ENCODE assay signal across 28 cellular contexts in the genomic region with DNA sequence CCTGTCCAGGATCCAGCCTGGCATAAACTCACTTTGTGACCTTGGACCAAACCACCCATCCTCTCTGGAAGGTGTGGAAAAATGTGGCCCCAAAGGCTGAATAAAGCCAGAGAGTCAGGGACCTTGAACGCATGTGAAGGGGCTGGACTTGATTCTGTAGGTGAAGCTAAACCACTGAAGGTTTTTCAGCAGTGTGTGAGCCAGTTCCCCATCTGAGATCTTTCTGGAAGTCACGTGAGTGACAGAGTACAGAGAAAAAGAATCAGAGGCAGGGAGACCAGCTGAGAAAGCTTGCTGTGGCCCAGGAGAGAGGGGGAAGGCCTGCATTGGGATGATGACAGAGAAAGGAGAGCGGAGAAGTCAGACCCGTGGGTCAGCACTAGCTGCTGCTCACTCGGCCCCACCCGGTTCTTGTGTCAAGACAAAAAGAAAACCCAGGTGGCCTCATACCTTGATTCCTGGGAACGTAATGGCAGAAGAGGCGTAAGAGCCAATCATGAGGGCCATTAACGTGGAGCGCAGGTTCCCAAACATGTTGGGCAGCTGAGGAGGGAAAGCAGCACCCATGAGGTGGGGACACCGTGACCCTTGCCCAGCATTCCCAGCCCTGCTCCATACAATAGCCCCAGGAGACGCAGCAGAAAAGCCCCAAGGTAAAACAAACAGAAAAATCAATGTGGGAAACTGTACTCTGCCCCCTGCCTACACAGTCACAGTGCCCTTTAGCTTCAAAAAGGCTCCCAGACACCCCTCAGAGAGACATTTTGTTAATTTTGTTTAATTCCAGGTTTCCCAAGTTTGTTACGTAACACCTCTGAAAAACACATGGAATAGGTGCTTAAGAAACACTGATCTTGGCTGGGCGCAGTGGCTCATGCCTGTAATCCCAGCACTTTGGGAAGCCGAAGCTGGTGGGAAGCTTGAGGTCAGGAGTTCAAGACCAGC. TPM values are rescaled to one million over a fixed set of nuclear protein-coding genes. Genes with fewer than 3 reads are reported as not detected.
A peak's percentile ranks its signal among the peaks of the same experiment; 100 is the strongest.
DNase-seq lines count a peak whose midpoint lies in the region; ATAC-seq and TF ChIP-seq lines count a peak whose summit lies in the region.
"Had no signal": no experiment of that assay in that cellular context is flagged by ENCODE, and none has a peak within 500 bp of the region (broad histone marks: within the 10 kb centered on the region; RNA-seq: fewer than 3 reads in every experiment).

No MANE protein-coding gene starts in this region.

- H2AK9ac ChIP-seq in IMR-90 (replicated peaks; ENCODE audit: low read depth, low read length, poor library complexity): peak overlapping the region; percentile 15

- no peak overlapping the region for H3K23ac ChIP-seq in IMR-90 (ENCODE audit: low read depth, low read length)
- no peak overlapping the region for H3K23ac ChIP-seq in trophoblast cell (ENCODE audit: low read length)

- POLR2A ChIA-PET in IMR-90 (lab: Charles Lee; ENCODE audit: unreplicated experiment): interaction anchor here (0.5 kb wide), 1 partner anchor 107 kb away, joined by 3 read pairs; no protein-coding TSS in a partner anchor

- H2BK5ac ChIP-seq in IMR-90 (ENCODE audit: low read depth, low read length, poor library complexity, severe bottlenecking): no peak overlapping the region
- no peak overlapping the region for H2BK5ac ChIP-seq in trophoblast cell (ENCODE audit: low read depth, low read length, poor library complexity)

- H3K36me3 ChIP-seq in IMR-90 (ENCODE audit: control insufficient read depth, insufficient read depth, low read length) (peaks cover 31% of the 10 kb centered on the region), endodermal cell (ENCODE audit: control insufficient read depth, insufficient read depth, low read length) (no peaks in the 10 kb centered on the region), trophoblast cell (ENCODE audit: control insufficient read depth in 1 of 2, insufficient read depth in 2 of 2, low read length in 2 of 2) (no peaks in the 10 kb centered on the region)

- H3K79me2 ChIP-seq in trophoblast cell (ENCODE audit: control insufficient read depth, insufficient read depth, low read length, poor library complexity): no peaks in the 10 kb centered on the region

- H3K4me2 ChIP-seq in IMR-90 (ENCODE audit: low read depth, low read length): no peak overlapping the region
- H3K4me2 ChIP-seq in trophoblast cell (ENCODE audit: low read length): no peak overlapping the region

- H2AK5ac ChIP-seq in IMR-90 (ENCODE audit: low read depth, low read length) (no peak overlapping the region), trophoblast cell (ENCODE audit: low read length) (no peak overlapping the region)

- H3K14ac ChIP-seq in IMR-90 (replicated peaks; ENCODE audit: low read depth, low read length) (no peak overlapping the region), trophoblast cell (ENCODE audit: low read length) (no peak overlapping the region)

- H2BK12ac ChIP-seq in trophoblast cell (ENCODE audit: low read length): no peak overlapping the region

- no peak for ATAC-seq in IMR-90 (ENCODE audit: low read depth)
- ATAC-seq in HG02763 (IDR thresholded peaks at IDR 0.05; ENCODE audit: unreplicated experiment): no peak
- ATAC-seq in GM19324 (IDR thresholded peaks at IDR 0.05; ENCODE audit: low FRiP score, unreplicated experiment): no peak
- ATAC-seq: left ventricle myocardium superior, psoas muscle had no signal

- H3K4me1 Mint-ChIP-seq in endodermal cell: peaks cover 35% of the 10 kb centered on the region

- H3K9me3 ChIP-seq in IMR-90 (ENCODE audit: control insufficient read depth, insufficient read depth, low read length) (no peaks in the 10 kb centered on the region), endodermal cell (ENCODE audit: control insufficient read depth, low read length) (no peaks in the 10 kb centered on the region), trophoblast cell (ENCODE audit: insufficient read depth, low read depth, low read length) (peaks cover 2% of the 10 kb centered on the region)
- H3K9me3 ChIP-seq: psoas muscle, sigmoid colon, tibial nerve had no signal

- H3K4me1 ChIP-seq in IMR-90 (ENCODE audit: control insufficient read depth, insufficient read depth, low read length) (peaks cover 15% of the 10 kb centered on the region), endodermal cell (ENCODE audit: control insufficient read depth, insufficient read depth, low read length) (no peaks in the 10 kb centered on the region), trophoblast cell (ENCODE audit: control insufficient read depth in 1 of 2, insufficient read depth in 2 of 2, low read length in 2 of 2) (peaks cover 3 to 14% of the 10 kb centered on the region in 2 experiments)

- H2AFZ ChIP-seq in IMR-90 (replicated peaks; ENCODE audit: low read length, poor library complexity): peak overlapping the region; percentile 9
- H2AFZ ChIP-seq in trophoblast cell (ENCODE audit: insufficient read depth, low read length, poor library complexity): no peak overlapping the region
- H2AFZ ChIP-seq: GM23248 had no signal

- H3K4ac ChIP-seq in IMR-90 (ENCODE audit: low read depth, low read length): no peak overlapping the region
- no peak overlapping the region for H3K4ac ChIP-seq in trophoblast cell (ENCODE audit: low read depth, low read length)

- H3K27me3 ChIP-seq in IMR-90 (ENCODE audit: control insufficient read depth, insufficient read depth, low read length) (no peaks in the 10 kb centered on the region), endodermal cell (ENCODE audit: control insufficient read depth, insufficient read depth, low read length, poor library complexity, severe bottlenecking) (no peaks in the 10 kb centered on the region), trophoblast cell (ENCODE audit: insufficient read depth, low read length) (no peaks in the 10 kb centered on the region)
- H3K27me3 ChIP-seq: sigmoid colon, tibial nerve had no signal

- H3K27ac ChIP-seq in IMR-90 (ENCODE audit: insufficient read depth, low read length) (no peak overlapping the region), endodermal cell (ENCODE audit: low read depth, low read length) (no peak overlapping the region), trophoblast cell (ENCODE audit: low read depth, low read length) (no peak overlapping the region)
- H3K27ac ChIP-seq: GM23248, psoas muscle had no signal

- H4K12ac ChIP-seq in trophoblast cell (ENCODE audit: low read depth, low read length): no peak overlapping the region

- in situ Hi-C loops in IMR-90 (cut with MboI; ENCODE audit: low sequenced_read_pairs): loop anchor here (10.0 to 25.0 kb wide), 2 partner anchors 147 to 1015 kb away; a partner anchor contains a TSS

- H3K9me1 ChIP-seq in IMR-90 (ENCODE audit: insufficient read depth, low read length): peaks cover 10% of the 10 kb centered on the region; the same call in 1 of the 2 replicates

- H3K79me1 ChIP-seq in IMR-90 (ENCODE audit: low read depth in 1 of 2, low read length in 2 of 2): peaks cover 3 to 14% of the 10 kb centered on the region in 2 experiments; a peak in 2 of 4 replicates
- peaks cover 3% of the 10 kb centered on the region for H3K79me1 ChIP-seq in trophoblast cell (ENCODE audit: low read length)

- TF ChIP-seq POLR2A in IMR-90 (IDR thresholded peaks at IDR 0.05; ENCODE audit: low read depth, low read length): no peak

- no peak overlapping the region for H4K5ac ChIP-seq in IMR-90 (ENCODE audit: low read depth, low read length)

- dilution Hi-C loops in IMR-90 (cut with HindIII; ENCODE audit: low sequenced_read_pairs, unreplicated experiment): no loop called here

- H3K27ac Mint-ChIP-seq in endodermal cell: peak overlapping the region; percentile 35
- H3K27ac Mint-ChIP-seq: activated CD4-positive, alpha-beta memory T cell treated with anti-CD3 and anti-CD28 coated beads, Interleukin-2, amount 10 ng/mL, durations not matched to agents 7 days and 5 days; activated T-helper 2 cell treated with anti-CD3 and anti-CD28 coated beads, Interferon-gamma antibody, Interleukin-2, Interleukin-4, amounts not matched to agents 10 μg/mL and 5 μg/mL and 100 μg/mL, durations not matched to agents 14 hours and 24 hours and 36 hours had no signal

- no peak overlapping the region for H3K4me3 ChIP-seq in IMR-90 (ENCODE audit: insufficient read depth, low read depth, low read length)
- H3K4me3 ChIP-seq in endodermal cell (ENCODE audit: low read length): no peak overlapping the region
- H3K4me3 ChIP-seq in trophoblast cell (ENCODE audit: low read depth, low read length): no peak overlapping the region
- H3K4me3 ChIP-seq: GM23248, psoas muscle, sigmoid colon, tibial nerve had no signal

- no peak overlapping the region for H2BK15ac ChIP-seq in IMR-90 (ENCODE audit: low read depth, low read length)

- no peak overlapping the region for H3K4me3 Mint-ChIP-seq in endodermal cell
- H3K4me3 Mint-ChIP-seq: activated CD4-positive, alpha-beta memory T cell treated with anti-CD3 and anti-CD28 coated beads, Interleukin-2, amount 10 ng/mL, durations not matched to agents 7 days and 5 days had no signal

- H3K18ac ChIP-seq in IMR-90 (ENCODE audit: low read depth, low read length) (no peak overlapping the region), trophoblast cell (ENCODE audit: low read length) (no peak overlapping the region)

- CTCF ChIA-PET in IMR-90 (lab: Yijun Ruan, JAX): no interaction called here

- peaks cover 4% of the 10 kb centered on the region for H3K27me3 Mint-ChIP-seq in endodermal cell (ENCODE audit: insufficient read depth)
- H3K27me3 Mint-ChIP-seq: activated CD4-positive, alpha-beta memory T cell treated with anti-CD3 and anti-CD28 coated beads, Interleukin-2, amount 10 ng/mL, durations not matched to agents 7 days and 5 days had no signal

- no peak overlapping the region for H2BK20ac ChIP-seq in IMR-90 (ENCODE audit: low read depth, low read length)

- no peak overlapping the region for H3K56ac ChIP-seq in IMR-90 (ENCODE audit: extremely low read depth, insufficient read depth, low read length)

- no peak overlapping the region for H3K9ac ChIP-seq in IMR-90 (ENCODE audit: low read depth, low read length)
- H3K9ac ChIP-seq in endodermal cell (ENCODE audit: extremely low read depth, low read length, poor library complexity, severe bottlenecking): no peak overlapping the region
- no peak overlapping the region for H3K9ac ChIP-seq in trophoblast cell (ENCODE audit: low read length)
- H3K9ac ChIP-seq: GM23248 had no signal

- BruUV-seq in IMR-90 (replicated peaks; lab: Mats Ljungman, UMichigan): no TSS peak

- WGBS in IMR-90 (ENCODE audit: extremely low coverage in 2 of 2, insufficient read length in 1 of 2), 2 experiments: 86% methylated on average over 6 of the region's 15 CpGs; no CpG with 5 or more reads in 1 of the 2 experiments
- 90 to 96% methylated on average over 12 to 15 of the region's 15 CpGs for WGBS in endodermal cell (ENCODE audit: insufficient coverage in 1 of 2, insufficient read length in 1 of 2), 2 experiments
- WGBS in trophoblast cell (ENCODE audit: extremely low coverage, insufficient coverage, insufficient read length): no CpG with 5 or more reads among the region's 15 CpGs

- H4K8ac ChIP-seq in IMR-90 (ENCODE audit: low read depth in 2 of 2, low read length in 2 of 2) (no peak overlapping the region), trophoblast cell (ENCODE audit: low read depth, low read length) (no peak overlapping the region)

- H4K20me1 ChIP-seq in IMR-90 (ENCODE audit: insufficient read depth, low read length): no peaks in the 10 kb centered on the region; the same call in 1 of the 2 replicates

- no peaks in the 10 kb centered on the region for H3K9me3 Mint-ChIP-seq in endodermal cell
- H3K9me3 Mint-ChIP-seq: activated CD4-positive, alpha-beta memory T cell treated with anti-CD3 and anti-CD28 coated beads, Interleukin-2, amount 10 ng/mL, durations not matched to agents 7 days and 5 days; activated T-helper 2 cell treated with anti-CD3 and anti-CD28 coated beads, Interferon-gamma antibody, Interleukin-2, Interleukin-4, amounts not matched to agents 10 μg/mL and 5 μg/mL and 100 μg/mL, durations not matched to agents 14 hours and 24 hours and 36 hours had no signal

- H2BK120ac ChIP-seq in IMR-90 (ENCODE audit: low read depth, low read length) (no peak overlapping the region), trophoblast cell (ENCODE audit: insufficient read depth, low read length, poor library complexity) (peak overlapping the region; percentile 7)

- peaks cover 8% of the 10 kb centered on the region for H3K36me3 Mint-ChIP-seq in endodermal cell (ENCODE audit: low read depth)

- TF ChIP-seq CTCF in IMR-90 (conservative IDR thresholded peaks at IDR 0.05; ENCODE audit: low read depth, low read length) (no peak), endodermal cell (conservative IDR thresholded peaks at IDR 0.05) (no peak)

- no peak for TF ChIP-seq RAD21 in IMR-90 (IDR thresholded peaks at IDR 0.05; ENCODE audit: low read length)

- intact Hi-C loops in IMR-90 (cut with micrococcal nuclease): no loop called here

- H4K91ac ChIP-seq in IMR-90 (ENCODE audit: insufficient read depth, low read depth, low read length): no peak overlapping the region
- H4K91ac ChIP-seq in trophoblast cell (ENCODE audit: low read depth, low read length): no peak overlapping the region

- DNase-seq in COLO668 (lab: John Stamatoyannopoulos, UW; ENCODE audit: unreplicated experiment): peak; percentile 23
- no peak for DNase-seq in IMR-90
- no peak for DNase-seq in endodermal cell
- DNase-seq in trophoblast cell: no peak
- no peak for DNase-seq in NCI-H345 treated with DMSO at 0.1 percent for 48 hours (lab: John Stamatoyannopoulos, UW; ENCODE audit: unreplicated experiment)
- DNase-seq: activated CD4-positive, alpha-beta memory T cell treated with anti-CD3 and anti-CD28 coated beads, Interleukin-2, amount 10 ng/mL, durations not matched to agents 7 days and 5 days; activated CD4-positive, CD25-positive, alpha-beta regulatory T cell treated with anti-CD3 and anti-CD28 coated beads, Interleukin-2, amount 50 U/mL, for 72 hours; C1 segment of cervical spinal cord; central memory CD4-positive, alpha-beta T cell; cortex of kidney; DMS79 treated with DMSO at 0.1 percent for 48 hours; GF-D8; GM23248; head of caudate nucleus; left ventricle myocardium superior; NCI-H1048; NCI-H187 treated with DMSO at 0.1 percent for 48 hours; SHP77; sigmoid colon; stimulated activated CD4-positive, alpha-beta T cell treated with anti-CD3 and anti-CD28 coated beads, Interleukin-4, amount 100 ng/mL, for 1 hour; T-helper 2 cell had no signal

RNA-seq across cellular contexts. Expression of a gene that starts 17.9 kb away (rescaled TPM):
- total RNA-seq in IMR-90 (2012; rRNA removed) (8.6 and 10.0 TPM in 2 replicates), endodermal cell (1 to 10 TPM; 8.4 to 9.1 TPM)
- 15.9 and 17.0 TPM in 2 replicates for polyA plus RNA-seq in IMR-90 (2012; rRNA removed)
- polyA plus RNA-seq in IMR-90 (2012; cell fraction: cytosol; rRNA removed): 8.6 and 18.4 TPM in 2 replicates
- 34.7 and 55.4 TPM in 2 replicates for polyA plus RNA-seq in IMR-90 (2012; cell fraction: nucleus; rRNA removed; ENCODE audit: low replicate concordance)
- polyA plus RNA-seq in endodermal cell (2013, experiment 1 of 2): 4.0 TPM
- 2.1 TPM for polyA plus RNA-seq in endodermal cell (2013, experiment 2 of 2)
- 0.29 and 0.37 TPM in 2 replicates for polyA plus RNA-seq in trophoblast cell (2013)

RNA-seq across cellular contexts. Expression of a gene that starts 33.0 kb away (rescaled TPM):
- 70.0 and 96.8 TPM in 2 replicates for total RNA-seq in IMR-90 (2012; rRNA removed)
- 135 and 148 TPM in 2 replicates for polyA plus RNA-seq in IMR-90 (2012; rRNA removed)
- polyA plus RNA-seq in IMR-90 (2012; cell fraction: cytosol; rRNA removed): 102 and 363 TPM in 2 replicates
- 26.0 and 35.1 TPM in 2 replicates for polyA plus RNA-seq in IMR-90 (2012; cell fraction: nucleus; rRNA removed; ENCODE audit: low replicate concordance)
- total RNA-seq in endodermal cell: 10 to 100 TPM; 77.4 to 79.8 TPM
- polyA plus RNA-seq in endodermal cell (2013, experiment 1 of 2): 53.9 TPM
- polyA plus RNA-seq in endodermal cell (2013, experiment 2 of 2): 49.5 TPM
- 61.0 and 61.7 TPM in 2 replicates for polyA plus RNA-seq in trophoblast cell (2013)

RNA-seq across cellular contexts. Expression of a gene that starts 37.2 kb away (rescaled TPM):
- total RNA-seq in IMR-90 (2012; rRNA removed): not detected in 2 replicates
- polyA plus RNA-seq in IMR-90 (2012; rRNA removed): 0.83 and 1.5 TPM in 2 replicates
- polyA plus RNA-seq in IMR-90 (2012; cell fraction: cytosol; rRNA removed): 1.2 and 2.7 TPM in 2 replicates
- polyA plus RNA-seq in IMR-90 (2012; cell fraction: nucleus; rRNA removed; ENCODE audit: low replicate concordance): 0.52 and 0.96 TPM in 2 replicates
- total RNA-seq in endodermal cell: 1 to 10 TPM in 1 of 2 donors, under 1 TPM in 1; 0.97 to 1.5 TPM
- 13.5 TPM for polyA plus RNA-seq in endodermal cell (2013, experiment 1 of 2)
- 14.4 TPM for polyA plus RNA-seq in endodermal cell (2013, experiment 2 of 2)
- polyA plus RNA-seq in trophoblast cell (2013): 0.12 and 0.16 TPM in 2 replicates
- total RNA-seq: activated T-helper 2 cell treated with anti-CD3 and anti-CD28 coated beads, Interferon-gamma antibody, Interleukin-2, Interleukin-4, amounts not matched to agents 10 μg/mL and 5 μg/mL and 100 μg/mL, durations not matched to agents 14 hours and 24 hours and 36 hours had no signal

RNA-seq across cellular contexts. Expression of a gene that starts 39.8 kb away (rescaled TPM):
- total RNA-seq in IMR-90 (2012; rRNA removed) (not detected in 2 replicates), endodermal cell (under 1 TPM; 0.22 TPM)
- polyA plus RNA-seq in IMR-90 (2012; rRNA removed): not detected in 2 replicates
- not detected in 2 replicates for polyA plus RNA-seq in IMR-90 (2012; cell fraction: cytosol; rRNA removed)
- polyA plus RNA-seq in IMR-90 (2012; cell fraction: nucleus; rRNA removed; ENCODE audit: low replicate concordance): not detected in 2 replicates
- polyA plus RNA-seq in endodermal cell (2013, experiment 1 of 2): 0.18 TPM
- polyA plus RNA-seq in endodermal cell (2013, experiment 2 of 2): 0.46 TPM
- polyA plus RNA-seq in trophoblast cell (2013): 0.04 TPM in 1 of 2 replicates, not detected in the other
- total RNA-seq: activated CD4-positive, alpha-beta memory T cell treated with anti-CD3 and anti-CD28 coated beads, Interleukin-2, amount 10 ng/mL, durations not matched to agents 7 days and 5 days; activated T-helper 2 cell treated with anti-CD3 and anti-CD28 coated beads, Interferon-gamma antibody, Interleukin-2, Interleukin-4, amounts not matched to agents 10 μg/mL and 5 μg/mL and 100 μg/mL, durations not matched to agents 14 hours and 24 hours and 36 hours; GM23248; left ventricle myocardium superior; sigmoid colon; tibial nerve had no signal
- polyA plus RNA-seq: esophagus, GM23248, keratinocyte, sigmoid colon had no signal
